1 cellular context compared by ENCODE assay signal in genomic region chr15:78299302-78300102, GRCh38.
TF ChIP-seq lines count a peak whose summit lies in the region.

SKIC8 (minus strand) TSS chr15:78299609; CDS start chr15:78295686, 3,923 bp downstream.

TF ChIP-seq in HepG2, 621 proteins besides CTCF, POLR2A, EP300 and RAD21 (continued from another document and continues in another):
- TF ChIP-seq ZNF280D (CRISPR knock-in tag; IDR thresholded peaks at IDR 0.05) = no peak
- no peak for TF ChIP-seq ZNF18 (CRISPR knock-in tag; IDR thresholded peaks at IDR 0.05; ENCODE audit: insufficient replicate concordance)
- TF ChIP-seq ZSCAN21 (CRISPR knock-in tag; IDR thresholded peaks at IDR 0.05; ENCODE audit: borderline replicate concordance) = 0 out of 2 replicates have a peak, but pooled peaks have one; percentile 34
- TF ChIP-seq ZNF574 (CRISPR knock-in tag; IDR thresholded peaks at IDR 0.05) = peak; percentile 80
- TF ChIP-seq ZBTB33 (CRISPR knock-in tag; IDR thresholded peaks at IDR 0.05) = peak; percentile 12; the same call in 1 of the 2 replicates
- no peak for TF ChIP-seq RNF219 (CRISPR knock-in tag; IDR thresholded peaks at IDR 0.05)
- no peak for TF ChIP-seq TRIM22 (IDR thresholded peaks at IDR 0.05)
- TF ChIP-seq ZNF569 (CRISPR knock-in tag; IDR thresholded peaks at IDR 0.05; ENCODE audit: borderline replicate concordance) = no peak
- TF ChIP-seq HNF1A (IDR thresholded peaks at IDR 0.05; ENCODE audit: low read depth) = no peak
- peak; percentile 38; the same call in 1 of the 2 replicates for TF ChIP-seq HNF1A (CRISPR knock-in tag; IDR thresholded peaks at IDR 0.05; ENCODE audit: borderline replicate concordance)
- TF ChIP-seq SIN3B (IDR thresholded peaks at IDR 0.05; ENCODE audit: low read length) = peak; percentile 80
- no peak for TF ChIP-seq ZXDC (CRISPR knock-in tag; IDR thresholded peaks at IDR 0.05)
- TF ChIP-seq ELF3 (CRISPR knock-in tag; IDR thresholded peaks at IDR 0.05) = peak; percentile 22; the same call in 1 of the 2 replicates
- no peak for TF ChIP-seq ZNF44 (CRISPR knock-in tag; IDR thresholded peaks at IDR 0.05)
- no peak for TF ChIP-seq SNAI1 (CRISPR knock-in tag; IDR thresholded peaks at IDR 0.05; ENCODE audit: borderline replicate concordance)
- TF ChIP-seq U2AF2 (IDR thresholded peaks at IDR 0.05; ENCODE audit: low read depth, low read length) = no peak
- TF ChIP-seq ZNF7 (CRISPR knock-in tag; IDR thresholded peaks at IDR 0.05) = no peak
- TF ChIP-seq HBP1 (CRISPR knock-in tag; IDR thresholded peaks at IDR 0.05; ENCODE audit: low read depth) = peak; percentile 93
- TF ChIP-seq AGO2 (optimal IDR thresholded peaks at IDR 0.05; ENCODE audit: low read depth, low read length) = peak; percentile 45
- TF ChIP-seq SRSF1 (optimal IDR thresholded peaks at IDR 0.05; ENCODE audit: low read depth, low read length) = peak; percentile 57
- no peak for TF ChIP-seq HMG20B (CRISPR knock-in tag; conservative IDR thresholded peaks at IDR 0.05)
- no peak for TF ChIP-seq PTBP1 (IDR thresholded peaks at IDR 0.05; ENCODE audit: low read depth, low read length, poor library complexity, severe bottlenecking)
- no peak for TF ChIP-seq ZKSCAN5 (CRISPR knock-in tag; IDR thresholded peaks at IDR 0.05)
- TF ChIP-seq ZNF225 (CRISPR knock-in tag; IDR thresholded peaks at IDR 0.05) = peak; percentile 35; the same call in 1 of the 2 replicates
- TF ChIP-seq MNT (IDR thresholded peaks at IDR 0.05) = peak; percentile 12; the same call in 1 of the 2 replicates
